ENCODE assay signal across 28 cellular contexts in genomic region chr10:75345738-75346137, GRCh38.
"Had no signal": no experiment of that assay in that cellular context is flagged by ENCODE, and none has a peak within 500 bp of the region (broad histone marks: within the 10 kb centered on the region; RNA-seq: fewer than 3 reads in every experiment).

No MANE protein-coding gene starts in this region.

- H3K4me3 ChIP-seq: coronary artery, dorsolateral prefrontal cortex, gastroesophageal sphincter, heart right ventricle, hepatocyte had no signal

- H3K9me3 Mint-ChIP-seq: activated CD8-positive, alpha-beta T cell treated with anti-CD3 and anti-CD28 coated beads for 36 hours; activated T-cell treated with anti-CD3 and anti-CD28 coated beads, Interleukin-2, amount 50 U/mL, for 4 hours; central memory CD8-positive, alpha-beta T cell; dendritic cell treated with granulocyte-macrophage colony-stimulating factor and Interleukin-4, amounts not matched to agents 40 ng/mL and 50 ng/mL, for 4 days had no signal

- H3K36me3 ChIP-seq: brain microvascular endothelial cell, gastroesophageal sphincter, heart right ventricle had no signal

- H3K27me3 ChIP-seq: brain microvascular endothelial cell, gastroesophageal sphincter, hepatocyte had no signal

- H3K27me3 Mint-ChIP-seq: activated CD8-positive, alpha-beta T cell treated with anti-CD3 and anti-CD28 coated beads for 36 hours had no signal

- H3K79me2 ChIP-seq: hepatocyte had no signal

- H3K27ac ChIP-seq: brain microvascular endothelial cell, coronary artery, dorsolateral prefrontal cortex, gastroesophageal sphincter, heart right ventricle, hepatocyte had no signal

- H3K4me1 ChIP-seq: gastroesophageal sphincter, heart right ventricle had no signal

- H3K36me3 Mint-ChIP-seq: activated naive CD8-positive, alpha-beta T cell had no signal

- DNase-seq: activated CD4-positive, alpha-beta T cell treated with anti-CD3 and anti-CD28 coated beads for 1 hour; activated CD4-positive, alpha-beta T cell treated with anti-CD3 and anti-CD28 coated beads for 4 hours; activated CD4-positive, alpha-beta T cell treated with anti-CD3 and anti-CD28 coated beads, Interleukin-2, amount 50 U/mL, for 1 hour; activated CD4-positive, alpha-beta T cell treated with anti-CD3 and anti-CD28 coated beads, Interleukin-2, amount 50 U/mL, for 48 hours; activated CD8-positive, alpha-beta memory T cell treated with anti-CD3 and anti-CD28 coated beads for 24 hours; activated CD8-positive, alpha-beta T cell treated with anti-CD3 and anti-CD28 coated beads for 36 hours; activated effector memory CD4-positive, alpha-beta T cell treated with Interleukin-2 at 50 U/mL for 16 hours; activated gamma-delta T cell treated with Interleukin-2 at 50 U/mL for 16 hours; activated naive CD4-positive, alpha-beta T cell treated with anti-CD3 and anti-CD28 coated beads, Interleukin-2, amount 50 U/mL, for 16 hours; activated naive CD4-positive, alpha-beta T cell treated with Interleukin-2 at 50 U/mL for 16 hours; activated T-cell treated with anti-CD3 and anti-CD28 coated beads, Interleukin-2, amount 50 U/mL, for 4 hours; amniotic stem cell; anterior cingulate cortex; brain microvascular endothelial cell; dorsolateral prefrontal cortex; effector memory CD4-positive, alpha-beta T cell; endodermal cell; foreskin melanocyte; heart right ventricle; T-helper 2 cell had no signal

- H3K4me1 Mint-ChIP-seq: activated T-helper 17 cell treated with anti-CD3 and anti-CD28 coated beads, Interleukin-2, amount 50 U/mL, for 72 hours; central memory CD8-positive, alpha-beta T cell had no signal

- H3K4me2 ChIP-seq: hepatocyte had no signal

- ATAC-seq: activated CD8-positive, alpha-beta T cell treated with anti-CD3 and anti-CD28 coated beads for 36 hours; activated T-cell treated with anti-CD3 and anti-CD28 coated beads, Interleukin-2, amount 50 U/mL, for 4 hours; activated T-helper 17 cell treated with anti-CD3 and anti-CD28 coated beads, Interleukin-2, amount 50 U/mL, for 72 hours; esophagus mucosa; gastroesophageal sphincter; heart right ventricle had no signal

- H3K27ac Mint-ChIP-seq: activated CD8-positive, alpha-beta T cell treated with anti-CD3 and anti-CD28 coated beads for 36 hours; activated naive CD8-positive, alpha-beta T cell; activated T-helper 17 cell treated with anti-CD3 and anti-CD28 coated beads, Interleukin-2, amount 50 U/mL, for 72 hours; dendritic cell treated with granulocyte-macrophage colony-stimulating factor and Interleukin-4, amounts not matched to agents 40 ng/mL and 50 ng/mL, for 4 days; endodermal cell had no signal

- H3K4me3 Mint-ChIP-seq: activated CD8-positive, alpha-beta T cell treated with anti-CD3 and anti-CD28 coated beads for 36 hours; activated naive CD8-positive, alpha-beta T cell; activated T-cell treated with anti-CD3 and anti-CD28 coated beads, Interleukin-2, amount 50 U/mL, for 4 hours; activated T-helper 17 cell treated with anti-CD3 and anti-CD28 coated beads, Interleukin-2, amount 50 U/mL, for 72 hours; central memory CD8-positive, alpha-beta T cell; dendritic cell treated with granulocyte-macrophage colony-stimulating factor and Interleukin-4, amounts not matched to agents 40 ng/mL and 50 ng/mL, for 4 days; endodermal cell had no signal

- H2AFZ ChIP-seq: hepatocyte had no signal
